Comparison of ENCODE assay signal across 8 cellular contexts in the genomic region with DNA sequence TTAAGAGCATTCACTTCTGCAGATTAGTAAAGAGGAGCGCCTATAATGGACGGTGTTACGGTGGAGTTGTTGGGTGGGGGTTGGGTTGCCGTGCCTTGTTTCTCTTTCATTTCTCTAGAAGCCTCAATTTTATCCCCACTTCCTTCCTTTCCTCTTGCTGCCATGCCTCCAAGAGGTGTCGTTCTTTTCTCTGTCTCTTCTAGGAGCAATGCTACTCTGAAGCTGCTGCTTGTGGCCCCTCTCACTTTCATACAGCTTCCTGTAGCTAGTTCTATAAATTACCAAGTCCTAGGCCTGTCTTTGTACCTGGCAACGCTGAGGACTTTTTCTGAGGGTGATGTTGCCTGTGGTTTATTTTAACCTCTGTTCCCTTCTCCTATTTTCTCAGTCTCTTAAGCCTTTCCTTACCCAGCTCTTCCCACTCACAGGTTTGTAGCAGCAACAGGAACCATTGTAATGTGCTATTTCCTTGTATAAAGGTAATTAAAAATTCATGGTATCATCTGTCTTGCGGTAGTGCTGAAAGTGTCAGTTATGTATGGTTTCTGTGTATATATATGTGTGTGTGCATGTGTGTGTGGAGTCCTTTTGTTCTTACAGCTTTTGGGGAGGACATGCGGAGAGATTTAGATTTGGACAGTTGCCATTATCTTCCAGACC. TPM values are rescaled to one million over a fixed set of nuclear protein-coding genes. Genes with fewer than 3 reads are reported as not detected.
A peak's percentile ranks its signal among the peaks of the same experiment; 100 is the strongest.
DNase-seq lines count a peak whose midpoint lies in the region; ATAC-seq, FAIRE-seq and TF ChIP-seq lines count a peak whose summit lies in the region.

No MANE protein-coding gene starts in this region.

- H3K9ac ChIP-seq in endothelial cell of umbilical vein (replicated peaks; ENCODE audit: extremely low read depth, insufficient read depth, low read length), result peak overlapping the region; percentile 61

- H3K4me1 ChIP-seq in heart left ventricle (peaks cover 0 to 15% (median 0%) of the 10 kb centered on the region in 12 donors), right atrium auricular region (no peaks in the 10 kb centered on the region), endothelial cell of umbilical vein (ENCODE audit: control insufficient read depth, extremely low read depth, insufficient read depth, low read length) (no peaks in the 10 kb centered on the region), vagina (no peaks in the 10 kb centered on the region)

- H3K9me1 ChIP-seq in endothelial cell of umbilical vein (replicated peaks; ENCODE audit: control insufficient read depth, extremely low read depth, insufficient read depth, low read length), result no peaks in the 10 kb centered on the region

- H2AFZ ChIP-seq in endothelial cell of umbilical vein (ENCODE audit: low read depth, low read length), result peak overlapping the region; percentile 35

- TF ChIP-seq POLR2A in heart left ventricle (IDR thresholded peaks at IDR 0.05) (no peak), endothelial cell of umbilical vein (IDR thresholded peaks at IDR 0.05; ENCODE audit: low read depth, low read length) (no peak), vagina (IDR thresholded peaks at IDR 0.05) (no peak)

- H3K27me3 ChIP-seq in heart left ventricle (no peaks in the 10 kb centered on the region), right atrium auricular region (no peaks in the 10 kb centered on the region), endothelial cell of umbilical vein (ENCODE audit: control insufficient read depth in 2 of 2, insufficient read depth in 2 of 2, low read length in 2 of 2) (no peaks in the 10 kb centered on the region), vagina (no peaks in the 10 kb centered on the region)

- H3K36me3 ChIP-seq in heart left ventricle (no peaks in the 10 kb centered on the region), right atrium auricular region (no peaks in the 10 kb centered on the region), endothelial cell of umbilical vein (ENCODE audit: control insufficient read depth in 2 of 2, extremely low read depth in 1 of 2, insufficient read depth in 2 of 2, low read length in 2 of 2) (no peaks in the 10 kb centered on the region), vagina (no peaks in the 10 kb centered on the region)

- H3K9me3 ChIP-seq in heart left ventricle, result peaks cover 0 to 15% (median 8%) of the 10 kb centered on the region in 12 donors
- H3K9me3 ChIP-seq in right atrium auricular region, result peaks cover 0 to 14% of the 10 kb centered on the region in 2 donors
- H3K9me3 ChIP-seq in endothelial cell of umbilical vein (replicated peaks; ENCODE audit: control insufficient read depth, insufficient read depth, low read length), result no peaks in the 10 kb centered on the region
- no peaks in the 10 kb centered on the region for H3K9me3 ChIP-seq in vagina

- FAIRE-seq in endothelial cell of umbilical vein (lab: Jason Lieb, UNC), result no peak

- H3K4me3 ChIP-seq in heart left ventricle (peak overlapping the region in 7 of 12 donors; percentile 7 to 43 (median 18)), right atrium auricular region (no peak overlapping the region), endothelial cell of umbilical vein (replicated peaks in 1 of 3; ENCODE audit: insufficient read depth in 1 of 3, low read depth in 1 of 3, low read length in 3 of 3) (peak overlapping the region; percentile 17 to 70 (median 68)), vagina (peak overlapping the region in 1 of 2 donors; percentile 3)

- H4K20me1 ChIP-seq in endothelial cell of umbilical vein (replicated peaks; ENCODE audit: control insufficient read depth, extremely low read depth, insufficient read depth, low read length), result no peaks in the 10 kb centered on the region

- intact Hi-C loops in heart left ventricle (cut with DNase I) (loop anchor here in 1 of 10 donors (2.0 kb wide), 1 partner anchor 14 kb away; no protein-coding TSS in a partner anchor), endothelial cell of umbilical vein (cut with micrococcal nuclease) (no loop called here), vagina (cut with DNase I) (no loop called here)

- BruUV-seq in endothelial cell of umbilical vein (replicated peaks; lab: Mats Ljungman, UMichigan), result no TSS peak

- 72 to 78% (median 75%) methylated on average over 8 of the region's 8 CpGs for WGBS in heart left ventricle, 4 donors

- H3K27ac ChIP-seq in heart left ventricle, result peak overlapping the region in 1 of 12 donors; percentile 79
- H3K27ac ChIP-seq in right atrium auricular region, result no peak overlapping the region
- no peak overlapping the region for H3K27ac ChIP-seq in endothelial cell of umbilical vein (ENCODE audit: insufficient read depth, low read depth, low read length)
- no peak overlapping the region for H3K27ac ChIP-seq in vagina

- no peaks in the 10 kb centered on the region for H3K79me2 ChIP-seq in endothelial cell of umbilical vein (ENCODE audit: control insufficient read depth, insufficient read depth, low read length)

- TF ChIP-seq CTCF in heart left ventricle (IDR thresholded peaks at IDR 0.05), result no peak
- no peak for TF ChIP-seq CTCF in right atrium auricular region (IDR thresholded peaks at IDR 0.05)
- TF ChIP-seq CTCF in endothelial cell of umbilical vein (IDR thresholded peaks at IDR 0.05; ENCODE audit: extremely low read depth in 1 of 2, insufficient read depth in 1 of 2, low read depth in 1 of 2, low read length in 2 of 2), result no peak
- no peak for TF ChIP-seq CTCF in vagina (IDR thresholded peaks at IDR 0.05)

- H3K4me2 ChIP-seq in endothelial cell of umbilical vein (ENCODE audit: insufficient read depth, low read length), result peak overlapping the region; percentile 75

- DNase-seq in heart left ventricle, result no peak
- no peak for DNase-seq in right atrium auricular region (ENCODE audit: low spot score)
- DNase-seq in T-helper 1 cell, result peak in 4 of 5 donors; percentile 10 to 91 (median 36)
- DNase-seq in endothelial cell of umbilical vein (ENCODE audit: low read depth, low spot score), result peak; percentile 44
- DNase-seq in stimulated activated CD8-positive, alpha-beta memory T cell treated with anti-CD3 and anti-CD28 coated beads, Interleukin-15, amount 100 ng/mL, for 1 hour (ENCODE audit: low read depth), result peak; percentile 13
- DNase-seq in vagina (ENCODE audit: extremely low spot score in 2 of 2), result no peak
- DNase-seq in HK-2 (ENCODE audit: unreplicated experiment), result no peak

- dilution Hi-C loops in endothelial cell of umbilical vein (cut with MboI; ENCODE audit: extremely low pct_ligation_motif_present, low sequenced_read_pairs), result no loop called here

- CTCF ChIA-PET in endothelial cell of umbilical vein (lab: Charles Lee), result interaction anchor here (0.9 to 2.3 kb wide), 8 partner anchors 9 to 1239 kb away, joined by 3 to 8 read pairs (median 3); no protein-coding TSS in a partner anchor

- ATAC-seq in heart left ventricle (peak in 1 of 4 donors; percentile 39), HG03108 (IDR thresholded peaks at IDR 0.05; ENCODE audit: unreplicated experiment) (peak; percentile 82)

- POLR2A ChIA-PET in endothelial cell of umbilical vein (lab: Charles Lee), result no interaction called here

TF ChIP-seq in endothelial cell of umbilical vein, 7 proteins besides CTCF, POLR2A, EP300 and RAD21:
- TF ChIP-seq FOS (IDR thresholded peaks at IDR 0.05; ENCODE audit: borderline replicate concordance, insufficient read depth, low read length) (no peak), JUN (IDR thresholded peaks at IDR 0.05; ENCODE audit: borderline replicate concordance, insufficient read depth, insufficient read length, low read depth) (no peak), GATA2 (IDR thresholded peaks at IDR 0.05; ENCODE audit: insufficient read depth, insufficient read length, low read depth, low read length) (no peak), EZH2 (IDR thresholded peaks at IDR 0.05; ENCODE audit: borderline replicate concordance, low read depth, low read length, severe bottlenecking) (no peak), POLR2AphosphoS5 (IDR thresholded peaks at IDR 0.05; ENCODE audit: insufficient read depth, low read depth, low read length) (no peak), MYC (IDR thresholded peaks at IDR 0.05; ENCODE audit: low read depth, low read length) (no peak)
- TF ChIP-seq, protein P1, sequence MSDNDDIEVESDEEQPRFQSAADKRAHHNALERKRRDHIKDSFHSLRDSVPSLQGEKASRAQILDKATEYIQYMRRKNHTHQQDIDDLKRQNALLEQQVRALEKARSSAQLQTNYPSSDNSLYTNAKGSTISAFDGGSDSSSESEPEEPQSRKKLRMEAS (IDR thresholded peaks at IDR 0.05; ENCODE audit: insufficient read depth, insufficient read length), result no peak
TF ChIP-seq in endothelial cell of umbilical vein: peak in this region for 0.

RNA-seq across cellular contexts. Expression of a gene that starts 44.0 kb away (rescaled TPM):
- total RNA-seq in heart left ventricle, result 10 to 100 TPM in 2 of 9 donors, 1 to 10 TPM in 7; 5.9 to 12.1 (median 7.8) TPM
- 1 to 10 TPM; 3.5 TPM for polyA plus RNA-seq in heart left ventricle
- 1 to 10 TPM; 6.9 to 8.6 TPM for total RNA-seq in right atrium auricular region
- 12.4 and 13.9 TPM in 2 replicates for total RNA-seq in endothelial cell of umbilical vein
- 2.0 and 2.7 TPM in 2 replicates for polyA plus RNA-seq in endothelial cell of umbilical vein
- 2.1 and 2.3 TPM in 2 replicates for polyA plus RNA-seq in endothelial cell of umbilical vein (2011; cell fraction: cytosol; rRNA removed)
- 11.2 and 14.3 TPM in 2 replicates for polyA plus RNA-seq in endothelial cell of umbilical vein (2011; cell fraction: nucleus; rRNA removed)
- 4.2 and 4.4 TPM in 2 replicates for polyA plus RNA-seq in endothelial cell of umbilical vein (2012)
- polyA minus RNA-seq in endothelial cell of umbilical vein, result 8.2 and 8.4 TPM in 2 replicates
- 8.7 TPM for polyA minus RNA-seq in endothelial cell of umbilical vein (2011; cell fraction: cytosol; rRNA and poly(A)+ RNA removed)
- polyA minus RNA-seq in endothelial cell of umbilical vein (2011; cell fraction: nucleus; rRNA and poly(A)+ RNA removed), result 43.7 and 59.9 TPM in 2 replicates
- 17.4 TPM for total RNA-seq in vagina

Comparison
In these comparisons a context has a peak if more than half of its experiments do, and no peak if none do; other contexts are left out.
1. H3K4me3 ChIP-seq: peak in heart left ventricle (7 of 12) and endothelial cell of umbilical vein (3 of 3); none in right atrium auricular region (0 of 2).
2. DNase-seq: peak in T-helper 1 cell (4 of 5), endothelial cell of umbilical vein (single experiment) and stimulated activated CD8-positive, alpha-beta memory T cell treated with anti-CD3 and anti-CD28 coated beads, Interleukin-15, amount 100 ng/mL, for 1 hour (single experiment); none in heart left ventricle (0 of 5), right atrium auricular region (single experiment), vagina (0 of 2) and HK-2 (single experiment).